Comparison of ENCODE assay signal across 1 cellular context in the genomic region with DNA sequence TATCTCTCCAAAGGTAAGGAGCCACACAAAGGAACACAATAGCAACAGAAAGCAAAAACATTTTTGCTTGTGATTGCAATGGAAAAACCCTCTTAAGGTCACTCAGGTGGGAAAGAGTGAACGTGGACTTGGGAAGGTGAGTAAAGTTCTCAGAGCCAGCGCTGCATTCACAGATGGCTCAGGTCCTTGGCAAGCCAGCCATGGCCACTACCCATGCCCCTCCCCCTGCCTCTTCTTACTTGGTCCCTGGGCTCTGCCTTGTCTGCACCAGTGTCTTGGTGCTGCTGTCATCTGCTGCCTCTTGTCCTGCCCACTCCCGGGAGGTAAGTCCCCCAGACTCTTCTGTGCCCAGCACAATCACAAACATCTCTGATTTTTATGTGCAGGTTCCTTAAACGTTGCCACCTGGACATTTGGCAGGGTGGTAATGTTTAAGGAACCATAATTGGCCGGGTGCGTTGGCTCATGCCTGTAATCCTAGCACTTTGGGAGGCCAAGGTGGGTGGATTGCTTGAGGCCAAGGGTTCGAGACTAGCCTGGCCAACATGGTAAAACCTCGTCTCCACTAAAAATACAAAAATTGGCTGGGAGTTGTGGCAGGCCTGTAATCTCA.
TF ChIP-seq lines count a peak whose summit lies in the region.

No MANE protein-coding gene starts in this region.

TF ChIP-seq in GM23338, 12 proteins besides CTCF, POLR2A, EP300 and RAD21 (continued from another document):
- TF ChIP-seq, protein P1, sequence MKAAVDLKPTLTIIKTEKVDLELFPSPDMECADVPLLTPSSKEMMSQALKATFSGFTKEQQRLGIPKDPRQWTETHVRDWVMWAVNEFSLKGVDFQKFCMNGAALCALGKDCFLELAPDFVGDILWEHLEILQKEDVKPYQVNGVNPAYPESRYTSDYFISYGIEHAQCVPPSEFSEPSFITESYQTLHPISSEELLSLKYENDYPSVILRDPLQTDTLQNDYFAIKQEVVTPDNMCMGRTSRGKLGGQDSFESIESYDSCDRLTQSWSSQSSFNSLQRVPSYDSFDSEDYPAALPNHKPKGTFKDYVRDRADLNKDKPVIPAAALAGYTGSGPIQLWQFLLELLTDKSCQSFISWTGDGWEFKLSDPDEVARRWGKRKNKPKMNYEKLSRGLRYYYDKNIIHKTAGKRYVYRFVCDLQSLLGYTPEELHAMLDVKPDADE (IDR thresholded peaks at IDR 0.05), result no peak
- TF ChIP-seq EZH2 (IDR thresholded peaks at IDR 0.05; ENCODE audit: low read depth, unreplicated experiment) (no peak), STAT1 (IDR thresholded peaks at IDR 0.05; ENCODE audit: unreplicated experiment) (no peak), POLR2AphosphoS5 (IDR thresholded peaks at IDR 0.05; ENCODE audit: low read depth) (no peak), ZNF114 (CRISPR knock-in tag; IDR thresholded peaks at IDR 0.05) (no peak)
- TF ChIP-seq, protein P2, sequence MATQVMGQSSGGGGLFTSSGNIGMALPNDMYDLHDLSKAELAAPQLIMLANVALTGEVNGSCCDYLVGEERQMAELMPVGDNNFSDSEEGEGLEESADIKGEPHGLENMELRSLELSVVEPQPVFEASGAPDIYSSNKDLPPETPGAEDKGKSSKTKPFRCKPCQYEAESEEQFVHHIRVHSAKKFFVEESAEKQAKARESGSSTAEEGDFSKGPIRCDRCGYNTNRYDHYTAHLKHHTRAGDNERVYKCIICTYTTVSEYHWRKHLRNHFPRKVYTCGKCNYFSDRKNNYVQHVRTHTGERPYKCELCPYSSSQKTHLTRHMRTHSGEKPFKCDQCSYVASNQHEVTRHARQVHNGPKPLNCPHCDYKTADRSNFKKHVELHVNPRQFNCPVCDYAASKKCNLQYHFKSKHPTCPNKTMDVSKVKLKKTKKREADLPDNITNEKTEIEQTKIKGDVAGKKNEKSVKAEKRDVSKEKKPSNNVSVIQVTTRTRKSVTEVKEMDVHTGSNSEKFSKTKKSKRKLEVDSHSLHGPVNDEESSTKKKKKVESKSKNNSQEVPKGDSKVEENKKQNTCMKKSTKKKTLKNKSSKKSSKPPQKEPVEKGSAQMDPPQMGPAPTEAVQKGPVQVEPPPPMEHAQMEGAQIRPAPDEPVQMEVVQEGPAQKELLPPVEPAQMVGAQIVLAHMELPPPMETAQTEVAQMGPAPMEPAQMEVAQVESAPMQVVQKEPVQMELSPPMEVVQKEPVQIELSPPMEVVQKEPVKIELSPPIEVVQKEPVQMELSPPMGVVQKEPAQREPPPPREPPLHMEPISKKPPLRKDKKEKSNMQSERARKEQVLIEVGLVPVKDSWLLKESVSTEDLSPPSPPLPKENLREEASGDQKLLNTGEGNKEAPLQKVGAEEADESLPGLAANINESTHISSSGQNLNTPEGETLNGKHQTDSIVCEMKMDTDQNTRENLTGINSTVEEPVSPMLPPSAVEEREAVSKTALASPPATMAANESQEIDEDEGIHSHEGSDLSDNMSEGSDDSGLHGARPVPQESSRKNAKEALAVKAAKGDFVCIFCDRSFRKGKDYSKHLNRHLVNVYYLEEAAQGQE (IDR thresholded peaks at IDR 0.05; ENCODE audit: unreplicated experiment), result no peak
TF ChIP-seq in GM23338: peak in this region for 0.
